Comparison of ENCODE assay signal across 1 cellular context in the genomic region with DNA sequence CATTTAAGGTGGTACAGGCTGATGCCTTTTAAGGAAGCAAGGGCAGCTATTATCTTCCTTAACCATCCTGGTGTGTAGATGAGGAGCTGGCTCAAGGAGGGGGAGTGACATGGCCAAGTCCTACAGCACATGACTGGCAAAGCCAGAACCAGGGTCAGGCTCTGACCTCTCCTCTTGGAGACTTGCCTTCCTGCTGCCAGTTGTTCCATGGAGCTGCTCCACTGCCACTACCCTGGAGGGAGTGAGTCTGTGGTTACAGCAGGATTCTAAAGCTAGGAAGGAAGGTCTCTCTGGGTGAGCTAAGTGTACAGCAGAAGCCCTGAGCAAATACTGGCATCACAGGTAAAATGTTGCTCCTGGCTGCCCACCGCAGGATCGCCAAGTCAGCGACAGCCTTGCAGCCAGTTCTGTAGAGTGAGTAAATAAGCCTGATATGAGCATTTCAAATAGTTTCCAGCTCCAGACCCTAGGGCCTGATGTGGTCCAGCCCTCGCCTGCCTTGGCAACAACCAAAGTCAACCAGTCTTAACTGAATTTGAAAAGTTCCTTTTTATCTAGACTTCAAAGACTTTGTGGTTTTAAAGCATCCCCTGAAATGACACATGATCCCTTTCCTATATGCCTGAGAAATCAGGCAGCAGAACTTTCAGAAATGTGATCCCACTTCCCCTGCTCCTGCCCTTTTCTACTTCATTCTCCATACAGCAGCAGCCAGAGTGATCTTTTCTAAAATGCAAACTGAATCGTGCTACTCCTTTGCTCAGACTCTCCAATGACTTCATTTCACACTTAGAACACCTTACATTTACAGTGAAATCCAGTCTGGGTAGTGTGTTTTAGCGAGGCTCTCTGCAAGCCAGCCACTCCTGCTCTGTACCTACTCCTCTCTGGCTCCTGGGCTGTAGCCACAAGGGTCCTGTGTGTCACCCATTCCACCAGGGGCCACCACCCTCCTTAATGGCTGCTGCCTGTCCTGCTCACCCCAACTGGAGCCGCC.
TF ChIP-seq lines count a peak whose summit lies in the region.

No MANE protein-coding gene starts in this region.

TF ChIP-seq in HEK293, 187 proteins besides CTCF, POLR2A, EP300 and RAD21 (continued from another document):
- TF ChIP-seq PRDM10 (tag by site-specific recombination; IDR thresholded peaks at IDR 0.05) (peak; percentile 53), ZNF366 (tag by site-specific recombination; conservative IDR thresholded peaks at IDR 0.05) (0 out of 2 replicates have a peak, but pooled peaks have one; percentile 14), ZNF133 (tag by site-specific recombination; IDR thresholded peaks at IDR 0.05) (no peak), ZNF394 (tag by site-specific recombination; IDR thresholded peaks at IDR 0.05; ENCODE audit: borderline replicate concordance) (peak; percentile 89), AEBP2 (tag by site-specific recombination; IDR thresholded peaks at IDR 0.05; ENCODE audit: borderline replicate concordance) (no peak), ZNF529 (tag by site-specific recombination; IDR thresholded peaks at IDR 0.05; ENCODE audit: insufficient replicate concordance) (no peak), ZNF10 (tag by site-specific recombination; IDR thresholded peaks at IDR 0.05) (peak; percentile 64; the same call in 1 of the 2 replicates), ZSCAN18 (tag by site-specific recombination; IDR thresholded peaks at IDR 0.05) (no peak), MZF1 (tag by site-specific recombination; IDR thresholded peaks at IDR 0.05; ENCODE audit: borderline replicate concordance) (peak; percentile 83; the same call in 1 of the 2 replicates), ZNF791 (tag by site-specific recombination; IDR thresholded peaks at IDR 0.05) (no peak), ZSCAN4 (tag by site-specific recombination; IDR thresholded peaks at IDR 0.05) (no peak), TCF7L2 (IDR thresholded peaks at IDR 0.05; ENCODE audit: borderline replicate concordance, low read depth, low read length) (0 out of 2 replicates have a peak, but pooled peaks have one; percentile 40), ZNF274 (IDR thresholded peaks at IDR 0.05; ENCODE audit: low read length) (no peak), ZNF274 (tag by site-specific recombination; IDR thresholded peaks at IDR 0.05; ENCODE audit: borderline replicate concordance) (no peak), ZNF692 (tag by site-specific recombination; IDR thresholded peaks at IDR 0.05) (no peak), SALL2 (tag by site-specific recombination; IDR thresholded peaks at IDR 0.05; ENCODE audit: borderline replicate concordance) (no peak), ZNF626 (tag by site-specific recombination; IDR thresholded peaks at IDR 0.05) (no peak), ZNF548 (tag by site-specific recombination; IDR thresholded peaks at IDR 0.05) (no peak), ZNF658 (tag by site-specific recombination; IDR thresholded peaks at IDR 0.05) (no peak), ZNF707 (tag by site-specific recombination; IDR thresholded peaks at IDR 0.05) (no peak), ZNF433 (tag by site-specific recombination; IDR thresholded peaks at IDR 0.05; ENCODE audit: low read depth) (no peak), ZNF777 (tag by site-specific recombination; IDR thresholded peaks at IDR 0.05; ENCODE audit: borderline replicate concordance) (no peak)
- TF ChIP-seq, protein P1, sequence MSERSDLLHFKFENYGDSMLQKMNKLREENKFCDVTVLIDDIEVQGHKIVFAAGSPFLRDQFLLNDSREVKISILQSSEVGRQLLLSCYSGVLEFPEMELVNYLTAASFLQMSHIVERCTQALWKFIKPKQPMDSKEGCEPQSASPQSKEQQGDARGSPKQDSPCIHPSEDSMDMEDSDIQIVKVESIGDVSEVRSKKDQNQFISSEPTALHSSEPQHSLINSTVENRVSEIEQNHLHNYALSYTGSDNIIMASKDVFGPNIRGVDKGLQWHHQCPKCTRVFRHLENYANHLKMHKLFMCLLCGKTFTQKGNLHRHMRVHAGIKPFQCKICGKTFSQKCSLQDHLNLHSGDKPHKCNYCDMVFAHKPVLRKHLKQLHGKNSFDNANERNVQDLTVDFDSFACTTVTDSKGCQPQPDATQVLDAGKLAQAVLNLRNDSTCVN (tag by site-specific recombination; optimal IDR thresholded peaks at IDR 0.05), result no peak
- TF ChIP-seq, protein P2, sequence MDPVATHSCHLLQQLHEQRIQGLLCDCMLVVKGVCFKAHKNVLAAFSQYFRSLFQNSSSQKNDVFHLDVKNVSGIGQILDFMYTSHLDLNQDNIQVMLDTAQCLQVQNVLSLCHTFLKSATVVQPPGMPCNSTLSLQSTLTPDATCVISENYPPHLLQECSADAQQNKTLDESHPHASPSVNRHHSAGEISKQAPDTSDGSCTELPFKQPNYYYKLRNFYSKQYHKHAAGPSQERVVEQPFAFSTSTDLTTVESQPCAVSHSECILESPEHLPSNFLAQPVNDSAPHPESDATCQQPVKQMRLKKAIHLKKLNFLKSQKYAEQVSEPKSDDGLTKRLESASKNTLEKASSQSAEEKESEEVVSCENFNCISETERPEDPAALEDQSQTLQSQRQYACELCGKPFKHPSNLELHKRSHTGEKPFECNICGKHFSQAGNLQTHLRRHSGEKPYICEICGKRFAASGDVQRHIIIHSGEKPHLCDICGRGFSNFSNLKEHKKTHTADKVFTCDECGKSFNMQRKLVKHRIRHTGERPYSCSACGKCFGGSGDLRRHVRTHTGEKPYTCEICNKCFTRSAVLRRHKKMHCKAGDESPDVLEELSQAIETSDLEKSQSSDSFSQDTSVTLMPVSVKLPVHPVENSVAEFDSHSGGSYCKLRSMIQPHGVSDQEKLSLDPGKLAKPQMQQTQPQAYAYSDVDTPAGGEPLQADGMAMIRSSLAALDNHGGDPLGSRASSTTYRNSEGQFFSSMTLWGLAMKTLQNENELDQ (tag by site-specific recombination; IDR thresholded peaks at IDR 0.05; ENCODE audit: low read depth), result no peak
- TF ChIP-seq, protein P3, sequence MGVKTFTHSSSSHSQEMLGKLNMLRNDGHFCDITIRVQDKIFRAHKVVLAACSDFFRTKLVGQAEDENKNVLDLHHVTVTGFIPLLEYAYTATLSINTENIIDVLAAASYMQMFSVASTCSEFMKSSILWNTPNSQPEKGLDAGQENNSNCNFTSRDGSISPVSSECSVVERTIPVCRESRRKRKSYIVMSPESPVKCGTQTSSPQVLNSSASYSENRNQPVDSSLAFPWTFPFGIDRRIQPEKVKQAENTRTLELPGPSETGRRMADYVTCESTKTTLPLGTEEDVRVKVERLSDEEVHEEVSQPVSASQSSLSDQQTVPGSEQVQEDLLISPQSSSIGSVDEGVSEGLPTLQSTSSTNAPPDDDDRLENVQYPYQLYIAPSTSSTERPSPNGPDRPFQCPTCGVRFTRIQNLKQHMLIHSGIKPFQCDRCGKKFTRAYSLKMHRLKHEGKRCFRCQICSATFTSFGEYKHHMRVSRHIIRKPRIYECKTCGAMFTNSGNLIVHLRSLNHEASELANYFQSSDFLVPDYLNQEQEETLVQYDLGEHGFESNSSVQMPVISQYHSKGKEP (tag by site-specific recombination; IDR thresholded peaks at IDR 0.05), result no peak
